19 cellular contexts compared by ENCODE assay signal in genomic region chr5:13944564-13945195, GRCh38. TPM values are rescaled to one million over a fixed set of nuclear protein-coding genes. Genes with fewer than 3 reads are reported as not detected.
DNase-seq lines count a peak whose midpoint lies in the region; ATAC-seq and TF ChIP-seq lines count a peak whose summit lies in the region.
"Had no signal": no experiment of that assay in that cellular context is flagged by ENCODE, and none has a peak within 500 bp of the region (broad histone marks: within the 10 kb centered on the region; RNA-seq: fewer than 3 reads in every experiment).

Gene DNAH5 (minus strand): TSS chr5:13944688. CDS start chr5:13944438, 250 bp downstream.

- H3K4me3 ChIP-seq in LNCaP clone FGC (ENCODE audit: low read depth, low read length): no peak within 1 kb of the TSS
- H3K4me3 ChIP-seq in BE2C (ENCODE audit: low read depth, low read length): no peak within 1 kb of the TSS
- H3K4me3 ChIP-seq: esophagus muscularis mucosa, heart right ventricle had no signal

- no peaks in the 10 kb centered on the region for H3K36me3 ChIP-seq in BE2C
- H3K36me3 ChIP-seq: esophagus muscularis mucosa, heart right ventricle had no signal

- TF ChIP-seq CTCF in LNCaP clone FGC (IDR thresholded peaks at IDR 0.05; ENCODE audit: control insufficient read depth, extremely low read depth, insufficient read depth): no peak
- no peak for TF ChIP-seq CTCF in foreskin keratinocyte (conservative IDR thresholded peaks at IDR 0.05)
- TF ChIP-seq CTCF in BE2C (IDR thresholded peaks at IDR 0.05; ENCODE audit: low read depth, low read length): no peak

- DNase-seq in DMS79 (lab: John Stamatoyannopoulos, UW): peak; percentile 67
- peak; percentile 93 for DNase-seq in LNCaP clone FGC (ENCODE audit: low read depth)
- DNase-seq in RKO (ENCODE audit: low spot score): peak; percentile 25
- peak; percentile 28 to 55 for DNase-seq in foreskin keratinocyte
- DNase-seq in stimulated activated naive B cell treated with anti-CD40 and anti-IgM and Interleukin-4, amounts not matched to agents 10 μg/mL and 1 μg/mL and 100 μg/mL, for 72 hours: no peak
- no peak for DNase-seq in BE2C
- DNase-seq in putamen (ENCODE audit: low spot score): no peak
- DNase-seq in DMS 273 treated with DMSO at 0.1 percent for 48 hours (lab: John Stamatoyannopoulos, UW): no peak
- DNase-seq: heart right ventricle; MM.1S; NCI-H2029; NCI-H82; RPMI8226; small intestine; stimulated activated CD4-positive, alpha-beta T cell treated with anti-CD3 and anti-CD28 coated beads, Interleukin-4, amount 100 ng/mL, for 4 hours had no signal

- H3K4me1 Mint-ChIP-seq in stimulated activated naive B cell treated with anti-CD40 and anti-IgM and Interleukin-4, amounts not matched to agents 10 μg/mL and 1 μg/mL and 100 μg/mL, for 72 hours: no peaks in the 10 kb centered on the region
- H3K4me1 Mint-ChIP-seq: memory B cell had no signal

- H3K9me3 ChIP-seq in BE2C: no peaks in the 10 kb centered on the region
- H3K9me3 ChIP-seq: esophagus muscularis mucosa, heart right ventricle had no signal

- no peak within 1 kb of the TSS for H3K27ac Mint-ChIP-seq in stimulated activated naive B cell treated with anti-CD40 and anti-IgM and Interleukin-4, amounts not matched to agents 10 μg/mL and 1 μg/mL and 100 μg/mL, for 72 hours
- H3K27ac Mint-ChIP-seq: activated naive CD8-positive, alpha-beta T cell; memory B cell; natural killer cell treated with Interleukin-12 subunit alpha and Interleukin-12 subunit beta and Interleukin-15 and Interleukin-18, amount 100 ng/mL, for 72 hours had no signal

- H3K27me3 ChIP-seq in foreskin keratinocyte: no peaks in the 10 kb centered on the region
- H3K27me3 ChIP-seq in BE2C: peaks cover 11% of the 10 kb centered on the region; the same call in 1 of the 2 replicates
- H3K27me3 ChIP-seq: esophagus muscularis mucosa had no signal

- H3K9me3 Mint-ChIP-seq in stimulated activated naive B cell treated with anti-CD40 and anti-IgM and Interleukin-4, amounts not matched to agents 10 μg/mL and 1 μg/mL and 100 μg/mL, for 72 hours: no peaks in the 10 kb centered on the region
- H3K9me3 Mint-ChIP-seq: memory B cell; natural killer cell treated with Interleukin-12 subunit alpha and Interleukin-12 subunit beta and Interleukin-15 and Interleukin-18, amount 100 ng/mL, for 72 hours had no signal

- peaks cover 5 to 10% of the 10 kb centered on the region in 2 donors for H3K27me3 Mint-ChIP-seq in stimulated activated naive B cell treated with anti-CD40 and anti-IgM and Interleukin-4, amounts not matched to agents 10 μg/mL and 1 μg/mL and 100 μg/mL, for 72 hours
- H3K27me3 Mint-ChIP-seq: activated naive CD8-positive, alpha-beta T cell had no signal

- no peaks in the 10 kb centered on the region for H3K36me3 Mint-ChIP-seq in stimulated activated naive B cell treated with anti-CD40 and anti-IgM and Interleukin-4, amounts not matched to agents 10 μg/mL and 1 μg/mL and 100 μg/mL, for 72 hours
- H3K36me3 Mint-ChIP-seq: activated naive CD8-positive, alpha-beta T cell; memory B cell; natural killer cell treated with Interleukin-12 subunit alpha and Interleukin-12 subunit beta and Interleukin-15 and Interleukin-18, amount 100 ng/mL, for 72 hours had no signal

- no peak within 1 kb of the TSS for H3K4me3 Mint-ChIP-seq in stimulated activated naive B cell treated with anti-CD40 and anti-IgM and Interleukin-4, amounts not matched to agents 10 μg/mL and 1 μg/mL and 100 μg/mL, for 72 hours
- H3K4me3 Mint-ChIP-seq: activated naive CD8-positive, alpha-beta T cell; memory B cell; natural killer cell treated with Interleukin-12 subunit alpha and Interleukin-12 subunit beta and Interleukin-15 and Interleukin-18, amount 100 ng/mL, for 72 hours had no signal

- H3K4me1 ChIP-seq in foreskin keratinocyte (peaks cover 17% of the 10 kb centered on the region), BE2C (no peaks in the 10 kb centered on the region)
- H3K4me1 ChIP-seq: esophagus muscularis mucosa, heart right ventricle had no signal

- no peak within 1 kb of the TSS for H3K27ac ChIP-seq in foreskin keratinocyte
- H3K27ac ChIP-seq: esophagus muscularis mucosa, heart right ventricle had no signal

- ATAC-seq in foreskin keratinocyte: peak; percentile 71
- ATAC-seq in stimulated activated naive B cell treated with anti-CD40 and anti-IgM and Interleukin-4, amounts not matched to agents 10 μg/mL and 1 μg/mL and 100 μg/mL, for 72 hours (replicated peaks): no peak
- ATAC-seq: heart right ventricle; natural killer cell treated with Interleukin-12 subunit alpha and Interleukin-12 subunit beta and Interleukin-15 and Interleukin-18, amount 100 ng/mL, for 72 hours had no signal

RNA-seq across cellular contexts. Expression of gene DNAH5, which starts in this region (rescaled TPM):
- 0.71 and 1.1 TPM in 2 replicates for total RNA-seq in foreskin keratinocyte
- 0.57 and 1.1 TPM in 2 replicates for polyA plus RNA-seq in foreskin keratinocyte
- 0.49 TPM for polyA plus RNA-seq in BE2C (2012; ENCODE audit: insufficient read depth, insufficient read length, low read depth)
- total RNA-seq: natural killer cell treated with Interleukin-12 subunit alpha and Interleukin-12 subunit beta and Interleukin-15 and Interleukin-18, amount 100 ng/mL, for 72 hours had no signal

Comparison
In these comparisons a context has a peak if more than half of its experiments do, and no peak if none do; other contexts are left out.
1. DNase-seq: peak in DMS79 (single experiment), LNCaP clone FGC (single experiment), RKO (single experiment) and foreskin keratinocyte (2 of 2); none in stimulated activated naive B cell treated with anti-CD40 and anti-IgM and Interleukin-4, amounts not matched to agents 10 μg/mL and 1 μg/mL and 100 μg/mL, for 72 hours (single experiment), BE2C (single experiment), putamen (single experiment) and DMS 273 treated with DMSO at 0.1 percent for 48 hours (single experiment).